Comparison of ENCODE assay signal across 1 cellular context in the genomic region with DNA sequence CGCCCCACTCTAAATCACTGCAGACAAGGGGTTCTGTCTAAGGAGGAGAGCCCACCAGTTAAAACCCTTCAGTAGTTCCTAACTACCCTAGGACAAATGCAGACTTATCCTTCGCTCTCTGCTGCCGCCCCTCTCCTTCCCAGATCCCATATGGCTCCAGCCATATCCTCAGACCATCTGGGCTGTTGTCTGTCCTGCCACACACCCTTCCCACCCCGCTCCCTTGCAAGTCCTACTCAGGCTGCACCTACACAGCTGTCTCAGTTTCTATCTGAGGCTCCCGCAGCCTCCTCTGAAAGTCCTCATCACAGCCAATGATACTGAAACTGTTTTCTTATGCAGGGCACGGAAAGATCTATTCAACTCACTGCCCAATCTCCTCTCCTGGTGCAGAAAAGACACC.
TF ChIP-seq lines count a peak whose summit lies in the region.

No MANE protein-coding gene starts in this region.

TF ChIP-seq in GM23338, 12 proteins besides CTCF, POLR2A, EP300 and RAD21 (continued from another document):
- TF ChIP-seq, protein P1, sequence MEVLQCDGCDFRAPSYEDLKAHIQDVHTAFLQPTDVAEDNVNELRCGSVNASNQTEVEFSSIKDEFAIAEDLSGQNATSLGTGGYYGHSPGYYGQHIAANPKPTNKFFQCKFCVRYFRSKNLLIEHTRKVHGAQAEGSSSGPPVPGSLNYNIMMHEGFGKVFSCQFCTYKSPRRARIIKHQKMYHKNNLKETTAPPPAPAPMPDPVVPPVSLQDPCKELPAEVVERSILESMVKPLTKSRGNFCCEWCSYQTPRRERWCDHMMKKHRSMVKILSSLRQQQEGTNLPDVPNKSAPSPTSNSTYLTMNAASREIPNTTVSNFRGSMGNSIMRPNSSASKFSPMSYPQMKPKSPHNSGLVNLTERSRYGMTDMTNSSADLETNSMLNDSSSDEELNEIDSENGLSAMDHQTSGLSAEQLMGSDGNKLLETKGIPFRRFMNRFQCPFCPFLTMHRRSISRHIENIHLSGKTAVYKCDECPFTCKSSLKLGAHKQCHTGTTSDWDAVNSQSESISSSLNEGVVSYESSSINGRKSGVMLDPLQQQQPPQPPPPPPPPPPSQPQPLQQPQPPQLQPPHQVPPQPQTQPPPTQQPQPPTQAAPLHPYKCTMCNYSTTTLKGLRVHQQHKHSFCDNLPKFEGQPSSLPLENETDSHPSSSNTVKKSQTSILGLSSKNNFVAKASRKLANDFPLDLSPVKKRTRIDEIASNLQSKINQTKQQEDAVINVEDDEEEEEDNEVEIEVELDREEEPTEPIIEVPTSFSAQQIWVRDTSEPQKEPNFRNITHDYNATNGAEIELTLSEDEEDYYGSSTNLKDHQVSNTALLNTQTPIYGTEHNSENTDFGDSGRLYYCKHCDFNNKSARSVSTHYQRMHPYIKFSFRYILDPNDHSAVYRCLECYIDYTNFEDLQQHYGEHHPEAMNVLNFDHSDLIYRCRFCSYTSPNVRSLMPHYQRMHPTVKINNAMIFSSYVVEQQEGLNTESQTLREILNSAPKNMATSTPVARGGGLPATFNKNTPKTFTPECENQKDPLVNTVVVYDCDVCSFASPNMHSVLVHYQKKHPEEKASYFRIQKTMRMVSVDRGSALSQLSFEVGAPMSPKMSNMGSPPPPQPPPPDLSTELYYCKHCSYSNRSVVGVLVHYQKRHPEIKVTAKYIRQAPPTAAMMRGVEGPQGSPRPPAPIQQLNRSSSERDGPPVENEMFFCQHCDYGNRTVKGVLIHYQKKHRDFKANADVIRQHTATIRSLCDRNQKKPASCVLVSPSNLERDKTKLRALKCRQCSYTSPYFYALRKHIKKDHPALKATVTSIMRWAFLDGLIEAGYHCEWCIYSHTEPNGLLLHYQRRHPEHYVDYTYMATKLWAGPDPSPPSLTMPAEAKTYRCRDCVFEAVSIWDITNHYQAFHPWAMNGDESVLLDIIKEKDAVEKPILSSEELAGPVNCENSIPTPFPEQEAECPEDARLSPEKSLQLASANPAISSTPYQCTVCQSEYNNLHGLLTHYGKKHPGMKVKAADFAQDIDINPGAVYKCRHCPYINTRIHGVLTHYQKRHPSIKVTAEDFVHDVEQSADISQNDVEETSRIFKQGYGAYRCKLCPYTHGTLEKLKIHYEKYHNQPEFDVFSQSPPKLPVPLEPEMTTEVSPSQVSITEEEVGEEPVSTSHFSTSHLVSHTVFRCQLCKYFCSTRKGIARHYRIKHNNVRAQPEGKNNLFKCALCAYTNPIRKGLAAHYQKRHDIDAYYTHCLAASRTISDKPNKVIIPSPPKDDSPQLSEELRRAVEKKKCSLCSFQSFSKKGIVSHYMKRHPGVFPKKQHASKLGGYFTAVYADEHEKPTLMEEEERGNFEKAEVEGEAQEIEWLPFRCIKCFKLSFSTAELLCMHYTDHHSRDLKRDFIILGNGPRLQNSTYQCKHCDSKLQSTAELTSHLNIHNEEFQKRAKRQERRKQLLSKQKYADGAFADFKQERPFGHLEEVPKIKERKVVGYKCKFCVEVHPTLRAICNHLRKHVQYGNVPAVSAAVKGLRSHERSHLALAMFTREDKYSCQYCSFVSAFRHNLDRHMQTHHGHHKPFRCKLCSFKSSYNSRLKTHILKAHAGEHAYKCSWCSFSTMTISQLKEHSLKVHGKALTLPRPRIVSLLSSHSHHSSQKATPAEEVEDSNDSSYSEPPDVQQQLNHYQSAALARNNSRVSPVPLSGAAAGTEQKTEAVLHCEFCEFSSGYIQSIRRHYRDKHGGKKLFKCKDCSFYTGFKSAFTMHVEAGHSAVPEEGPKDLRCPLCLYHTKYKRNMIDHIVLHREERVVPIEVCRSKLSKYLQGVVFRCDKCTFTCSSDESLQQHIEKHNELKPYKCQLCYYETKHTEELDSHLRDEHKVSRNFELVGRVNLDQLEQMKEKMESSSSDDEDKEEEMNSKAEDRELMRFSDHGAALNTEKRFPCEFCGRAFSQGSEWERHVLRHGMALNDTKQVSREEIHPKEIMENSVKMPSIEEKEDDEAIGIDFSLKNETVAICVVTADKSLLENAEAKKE (CRISPR knock-in tag; IDR thresholded peaks at IDR 0.05), result no peak
